ENCODE assay signal across 8 cellular contexts in genomic region chr16:70703041-70703834, GRCh38. TPM values are rescaled to one million over a fixed set of nuclear protein-coding genes. Genes with fewer than 3 reads are reported as not detected.
DNase-seq lines count a peak whose midpoint lies in the region; ATAC-seq and TF ChIP-seq lines count a peak whose summit lies in the region.

No MANE protein-coding gene starts in this region.

- DNase-seq in Daoy (ENCODE audit: low read depth) (peak; percentile 75), SHP77 (lab: John Stamatoyannopoulos, UW) (peak; percentile 93 to 96), foreskin fibroblast (peak; percentile 95 to 97), progenitor cell of endocrine pancreas (ENCODE audit: low spot score, unreplicated experiment) (no peak), activated gamma-delta T cell treated with Interleukin-2 at 50 U/mL for 16 hours (no peak), NCI-H146 treated with DMSO at 0.1 percent for 48 hours (lab: John Stamatoyannopoulos, UW; ENCODE audit: unreplicated experiment) (no peak)

- peaks cover 9% of the 10 kb centered on the region for H3K4me1 Mint-ChIP-seq in progenitor cell of endocrine pancreas (ENCODE audit: low read depth)

- peak; percentile 55 for TF ChIP-seq CTCF in foreskin fibroblast (IDR thresholded peaks at IDR 0.05; ENCODE audit: low read depth, low read length)
- TF ChIP-seq CTCF in progenitor cell of endocrine pancreas (IDR thresholded peaks at IDR 0.05; ENCODE audit: unreplicated experiment), result peak; percentile 35

- H3K27ac Mint-ChIP-seq in progenitor cell of endocrine pancreas, result peak overlapping the region; percentile 59

- no peaks in the 10 kb centered on the region for H3K27me3 Mint-ChIP-seq in progenitor cell of endocrine pancreas

- H3K4me3 ChIP-seq in foreskin fibroblast (ENCODE audit: low read depth in 1 of 2, low read length in 2 of 2), result no peak overlapping the region

- H3K36me3 Mint-ChIP-seq in progenitor cell of endocrine pancreas (ENCODE audit: insufficient read depth), result peaks cover 3% of the 10 kb centered on the region

- H3K4me3 Mint-ChIP-seq in progenitor cell of endocrine pancreas (ENCODE audit: low read depth), result no peak overlapping the region

- no peaks in the 10 kb centered on the region for H3K9me3 Mint-ChIP-seq in progenitor cell of endocrine pancreas (ENCODE audit: low read depth)

- ATAC-seq in GM21619 (IDR thresholded peaks at IDR 0.05; ENCODE audit: unreplicated experiment), result no peak
- no peak for ATAC-seq in HG02981 (IDR thresholded peaks at IDR 0.05; ENCODE audit: unreplicated experiment)

RNA-seq across cellular contexts. Expression of gene MTSS2, which starts 17.4 kb away (rescaled TPM):
- total RNA-seq in Daoy (2014; rRNA removed; shearing (Covaris generic)), result 3.1 and 4.5 TPM in 2 replicates
- 55.0 and 57.1 TPM in 2 replicates for total RNA-seq in progenitor cell of endocrine pancreas

RNA-seq across cellular contexts. Expression of gene IL34, which starts 56.9 kb away (rescaled TPM):
- 0.54 and 2.7 TPM in 2 replicates for total RNA-seq in Daoy (2014; rRNA removed; shearing (Covaris generic))
- total RNA-seq in progenitor cell of endocrine pancreas, result not detected in 2 replicates

Comparison
In these comparisons a context has a peak if more than half of its experiments do, and no peak if none do; other contexts are left out.
1. DNase-seq: peak in Daoy (single experiment), SHP77 (2 of 2) and foreskin fibroblast (2 of 2); none in progenitor cell of endocrine pancreas (single experiment), activated gamma-delta T cell treated with Interleukin-2 at 50 U/mL for 16 hours (single experiment) and NCI-H146 treated with DMSO at 0.1 percent for 48 hours (single experiment).
2. RNA of gene MTSS2, which starts 17.4 kb away (total RNA-seq): 55.0 to 57.1 TPM in progenitor cell of endocrine pancreas; 3.1 to 4.5 TPM in Daoy; every median in the first group is over 10 times any median in the second.